ENCODE assay signal across 15 cellular contexts in the genomic region with DNA sequence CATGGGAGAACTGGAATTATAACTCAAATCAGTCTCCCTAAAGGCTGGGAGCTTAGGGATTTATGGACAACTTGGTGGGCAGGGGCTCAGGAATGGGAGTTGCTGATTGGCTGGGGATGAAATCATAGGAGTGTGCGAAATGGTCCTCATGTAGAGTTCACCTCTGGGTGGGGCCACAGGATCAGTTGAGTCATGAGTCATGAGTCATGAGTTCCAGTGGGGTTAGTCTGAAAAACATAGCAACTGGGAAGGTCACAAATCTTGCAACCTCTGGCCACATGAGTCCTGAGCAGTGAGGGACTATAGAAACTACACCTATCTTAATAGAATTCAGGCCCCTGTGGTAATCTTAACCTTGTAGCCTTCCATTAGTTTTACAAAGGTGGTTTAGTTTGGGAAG.
DNase-seq lines count a peak whose midpoint lies in the region; ATAC-seq and TF ChIP-seq lines count a peak whose summit lies in the region.
"Had no signal": no experiment of that assay in that cellular context is flagged by ENCODE, and none has a peak within 500 bp of the region (broad histone marks: within the 10 kb centered on the region; RNA-seq: fewer than 3 reads in every experiment).

No MANE protein-coding gene starts in this region.

- TF ChIP-seq CTCF in Panc1 (IDR thresholded peaks at IDR 0.05) (no peak), epithelial cell of proximal tubule (conservative IDR thresholded peaks at IDR 0.05; ENCODE audit: low read depth, low read length) (no peak), GM20000 (IDR thresholded peaks at IDR 0.05; ENCODE audit: extremely low read depth, missing control alignments) (no peak)

- H3K9me3 ChIP-seq in Panc1 (ENCODE audit: control insufficient read depth, insufficient read depth, low read depth, low read length): no peaks in the 10 kb centered on the region

- POLR2A ChIA-PET in Panc1 (lab: Charles Lee): no interaction called here

- DNase-seq in activated naive CD4-positive, alpha-beta T cell treated with anti-CD3 and anti-CD28 coated beads, Interleukin-2, amount 50 U/mL, for 72 hours (ENCODE audit: low spot score in 2 of 2): no peak
- no peak for DNase-seq in activated naive CD4-positive, alpha-beta T cell treated with anti-CD3 and anti-CD28 coated beads, Interleukin-2, amount 50 U/mL, for 16 hours
- DNase-seq in Panc1 (ENCODE audit: low read depth, low spot score): peak; percentile 30
- peak; percentile 35 for DNase-seq in epithelial cell of proximal tubule (ENCODE audit: low read depth)
- DNase-seq in stromal cell of bone marrow (ENCODE audit: low read depth): peak; percentile 59
- DNase-seq in NAMALWA (ENCODE audit: low spot score): no peak
- DNase-seq in activated CD4-positive, CD25-positive, alpha-beta regulatory T cell treated with anti-CD3 and anti-CD28 coated beads, Interleukin-2, amount 50 U/mL, for 72 hours: no peak
- DNase-seq in GM20000 (ENCODE audit: low spot score): no peak
- DNase-seq: activated CD4-positive, alpha-beta T cell treated with anti-CD3 and anti-CD28 coated beads, Interleukin-2, amount 50 U/mL, for 1 hour; activated effector memory CD4-positive, alpha-beta T cell treated with Interleukin-2 at 50 U/mL for 16 hours; central memory CD4-positive, alpha-beta T cell; NCI-H146 had no signal

- no peaks in the 10 kb centered on the region for H3K36me3 ChIP-seq in Panc1 (ENCODE audit: control insufficient read depth, insufficient read depth, low read length)

- peak; percentile 28 to 61 for ATAC-seq in activated naive CD4-positive, alpha-beta T cell treated with anti-CD3 and anti-CD28 coated beads, Interleukin-2, amount 50 U/mL, for 72 hours
- no peak for ATAC-seq in Panc1
- ATAC-seq: GM23338 had no signal

- intact Hi-C loops in Panc1 (cut with micrococcal nuclease; ENCODE audit: unreplicated experiment): no loop called here

- BruUV-seq in Panc1 (replicated peaks; lab: Mats Ljungman, UMichigan): no TSS peak

- in situ Hi-C loops in Panc1 (cut with HindIII; ENCODE audit: low pct_unique_long_range_greater_than_20kb, low sequenced_read_pairs): no loop called here

- H3K27ac Mint-ChIP-seq in activated naive CD4-positive, alpha-beta T cell treated with anti-CD3 and anti-CD28 coated beads, Interleukin-2, amount 50 U/mL, for 72 hours: no peak overlapping the region
- H3K27ac Mint-ChIP-seq: GM23338 had no signal

- no peak overlapping the region for H3K4me3 ChIP-seq in Panc1 (ENCODE audit: low read depth in 2 of 2, low read length in 2 of 2)
- no peak overlapping the region for H3K4me3 ChIP-seq in epithelial cell of proximal tubule (ENCODE audit: low read depth, low read length)
- H3K4me3 ChIP-seq: GM23338 had no signal

- H3K27me3 ChIP-seq in Panc1 (ENCODE audit: control insufficient read depth, insufficient read depth, low read length): no peaks in the 10 kb centered on the region

- H3K9me3 Mint-ChIP-seq in activated naive CD4-positive, alpha-beta T cell treated with anti-CD3 and anti-CD28 coated beads, Interleukin-2, amount 50 U/mL, for 72 hours: no peaks in the 10 kb centered on the region

- CTCF ChIA-PET in Panc1 (lab: Charles Lee): no interaction called here

- H3K36me3 Mint-ChIP-seq in activated naive CD4-positive, alpha-beta T cell treated with anti-CD3 and anti-CD28 coated beads, Interleukin-2, amount 50 U/mL, for 72 hours: no peaks in the 10 kb centered on the region

- H3K4me1 ChIP-seq in Panc1 (ENCODE audit: control insufficient read depth, insufficient read depth, low read length): no peaks in the 10 kb centered on the region
- H3K4me1 ChIP-seq: parathyroid adenoma had no signal

- H3K27ac ChIP-seq in Panc1 (ENCODE audit: low read length): no peak overlapping the region
- H3K27ac ChIP-seq: epithelial cell of prostate, parathyroid adenoma had no signal

Comparison
In these comparisons a context has a peak if more than half of its experiments do, and no peak if none do; other contexts are left out.
1. DNase-seq: peak in Panc1 (single experiment), epithelial cell of proximal tubule (single experiment) and stromal cell of bone marrow (single experiment); none in activated naive CD4-positive, alpha-beta T cell treated with anti-CD3 and anti-CD28 coated beads, Interleukin-2, amount 50 U/mL, for 72 hours (0 of 2), activated naive CD4-positive, alpha-beta T cell treated with anti-CD3 and anti-CD28 coated beads, Interleukin-2, amount 50 U/mL, for 16 hours (single experiment), NAMALWA (single experiment), activated CD4-positive, CD25-positive, alpha-beta regulatory T cell treated with anti-CD3 and anti-CD28 coated beads, Interleukin-2, amount 50 U/mL, for 72 hours (single experiment) and GM20000 (single experiment).